ENCODE assay signal across 10 cellular contexts in the genomic region with DNA sequence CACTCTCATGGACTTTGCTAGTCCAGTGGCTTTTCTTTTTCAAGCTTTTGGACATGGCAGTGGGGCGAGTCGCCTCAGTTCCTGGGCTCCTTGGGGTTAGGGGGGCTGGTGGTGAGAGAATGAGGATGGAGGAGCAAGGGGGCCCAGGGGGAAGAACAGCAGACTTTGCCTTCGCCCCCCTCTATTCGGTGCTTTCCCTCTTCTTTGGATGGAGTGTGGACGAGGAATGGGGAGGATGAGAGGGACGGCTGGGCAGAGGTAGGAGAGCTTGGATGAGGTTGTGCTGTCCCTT. TPM values are rescaled to one million over a fixed set of nuclear protein-coding genes. Genes with fewer than 3 reads are reported as not detected.
DNase-seq lines count a peak whose midpoint lies in the region; ATAC-seq and TF ChIP-seq lines count a peak whose summit lies in the region.
"Had no signal": no experiment of that assay in that cellular context is flagged by ENCODE, and none has a peak within 500 bp of the region (broad histone marks: within the 10 kb centered on the region; RNA-seq: fewer than 3 reads in every experiment).

No MANE protein-coding gene starts in this region.

- CTCF ChIA-PET in WTC11 (lab: Charles Lee) = interaction anchor here (0.7 to 1.2 kb wide), 2 partner anchors 31 to 155 kb away, joined by 3 to 7 read pairs; no protein-coding TSS in a partner anchor

- no peaks in the 10 kb centered on the region for H3K36me3 ChIP-seq in rectal smooth muscle tissue (ENCODE audit: control insufficient read depth, insufficient read depth, low read length)

- H3K4me3 Mint-ChIP-seq in WTC11 = peak overlapping the region; percentile 94

- ATAC-seq in WTC11 = no peak
- ATAC-seq in right cardiac atrium = no peak
- ATAC-seq in GM21723 (IDR thresholded peaks at IDR 0.05; ENCODE audit: unreplicated experiment) = no peak

- H3K4me3 ChIP-seq in right cardiac atrium (ENCODE audit: low read length) (peak overlapping the region; percentile 62), rectal smooth muscle tissue (ENCODE audit: low read length) (peak overlapping the region; percentile 90)

- H3K4me1 Mint-ChIP-seq in WTC11 = peaks cover 17% of the 10 kb centered on the region

- 0% methylated on average over 6 of the region's 6 CpGs for WGBS in right cardiac atrium

- H3K27me3 Mint-ChIP-seq in WTC11 (ENCODE audit: low read depth) = peaks cover 86% of the 10 kb centered on the region

- no peaks in the 10 kb centered on the region for H3K27me3 ChIP-seq in right cardiac atrium (ENCODE audit: control insufficient read depth, insufficient read depth)
- no peaks in the 10 kb centered on the region for H3K27me3 ChIP-seq in rectal smooth muscle tissue (ENCODE audit: control insufficient read depth, insufficient read depth, low read length)

- peak overlapping the region; percentile 89 for H3K27ac ChIP-seq in right cardiac atrium (ENCODE audit: low read length)
- peak overlapping the region; percentile 96 for H3K27ac ChIP-seq in rectal smooth muscle tissue (ENCODE audit: low read depth, low read length)

- no peak overlapping the region for H3K27ac Mint-ChIP-seq in WTC11

- no peaks in the 10 kb centered on the region for H3K9me3 ChIP-seq in right cardiac atrium (ENCODE audit: control insufficient read depth, low read length)

- H3K36me3 Mint-ChIP-seq in WTC11 = no peaks in the 10 kb centered on the region

- no peak for TF ChIP-seq CTCF in WTC11 (IDR thresholded peaks at IDR 0.05)

- DNase-seq in ELR (ENCODE audit: low read depth) (peak; percentile 10), WTC11 (ENCODE audit: low spot score) (no peak), right cardiac atrium (no peak), KG1 (lab: John Stamatoyannopoulos, UW) (no peak), cerebellar nuclear complex (lab: John Stamatoyannopoulos, UW) (no peak)
- DNase-seq in stimulated activated CD4-positive, alpha-beta T cell treated with anti-CD3 and anti-CD28 coated beads, Interleukin-4, amount 100 ng/mL, for 4 hours = no peak
- DNase-seq: activated CD4-positive, CD25-positive, alpha-beta regulatory T cell; NCI-H1436 treated with DMSO at 0.1 percent for 48 hours had no signal

- POLR2A ChIA-PET in WTC11 (lab: Charles Lee) = no interaction called here

- intact Hi-C loops in right cardiac atrium (cut with DNase I) = loop anchor here in 1 of 4 donors (10.0 kb wide), 1 partner anchor 148 kb away; no protein-coding TSS in a partner anchor

- no peaks in the 10 kb centered on the region for H3K9me3 Mint-ChIP-seq in WTC11

- H3K9ac ChIP-seq in rectal smooth muscle tissue (ENCODE audit: low read length) = peak overlapping the region; percentile 72

- H3K4me1 ChIP-seq in right cardiac atrium (ENCODE audit: control insufficient read depth, insufficient read depth, low read length) = peaks cover 4% of the 10 kb centered on the region
- peaks cover 8% of the 10 kb centered on the region for H3K4me1 ChIP-seq in rectal smooth muscle tissue (ENCODE audit: control insufficient read depth, insufficient read depth, low read length)

TF ChIP-seq in WTC11, 78 proteins besides CTCF, POLR2A, EP300 and RAD21:
- TF ChIP-seq ATF1 (CRISPR knock-in tag; IDR thresholded peaks at IDR 0.05) = no peak
- no peak for TF ChIP-seq KAT7 (CRISPR knock-in tag; IDR thresholded peaks at IDR 0.05; ENCODE audit: borderline replicate concordance)
- no peak for TF ChIP-seq TEAD4 (CRISPR knock-in tag; IDR thresholded peaks at IDR 0.05)
- TF ChIP-seq, protein P1, sequence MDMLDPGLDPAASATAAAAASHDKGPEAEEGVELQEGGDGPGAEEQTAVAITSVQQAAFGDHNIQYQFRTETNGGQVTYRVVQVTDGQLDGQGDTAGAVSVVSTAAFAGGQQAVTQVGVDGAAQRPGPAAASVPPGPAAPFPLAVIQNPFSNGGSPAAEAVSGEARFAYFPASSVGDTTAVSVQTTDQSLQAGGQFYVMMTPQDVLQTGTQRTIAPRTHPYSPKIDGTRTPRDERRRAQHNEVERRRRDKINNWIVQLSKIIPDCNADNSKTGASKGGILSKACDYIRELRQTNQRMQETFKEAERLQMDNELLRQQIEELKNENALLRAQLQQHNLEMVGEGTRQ (CRISPR knock-in tag; IDR thresholded peaks at IDR 0.05) = no peak
- TF ChIP-seq FOXJ3 (CRISPR knock-in tag; IDR thresholded peaks at IDR 0.05; ENCODE audit: borderline replicate concordance) = no peak
- TF ChIP-seq, protein P2, sequence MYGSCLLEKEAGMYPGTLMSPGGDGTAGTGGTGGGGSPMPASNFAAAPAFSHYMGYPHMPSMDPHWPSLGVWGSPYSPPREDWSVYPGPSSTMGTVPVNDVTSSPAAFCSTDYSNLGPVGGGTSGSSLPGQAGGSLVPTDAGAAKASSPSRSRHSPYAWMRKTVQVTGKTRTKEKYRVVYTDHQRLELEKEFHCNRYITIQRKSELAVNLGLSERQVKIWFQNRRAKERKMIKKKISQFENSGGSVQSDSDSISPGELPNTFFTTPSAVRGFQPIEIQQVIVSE (CRISPR knock-in tag; IDR thresholded peaks at IDR 0.05; ENCODE audit: borderline replicate concordance) = no peak
- TF ChIP-seq, protein P3, sequence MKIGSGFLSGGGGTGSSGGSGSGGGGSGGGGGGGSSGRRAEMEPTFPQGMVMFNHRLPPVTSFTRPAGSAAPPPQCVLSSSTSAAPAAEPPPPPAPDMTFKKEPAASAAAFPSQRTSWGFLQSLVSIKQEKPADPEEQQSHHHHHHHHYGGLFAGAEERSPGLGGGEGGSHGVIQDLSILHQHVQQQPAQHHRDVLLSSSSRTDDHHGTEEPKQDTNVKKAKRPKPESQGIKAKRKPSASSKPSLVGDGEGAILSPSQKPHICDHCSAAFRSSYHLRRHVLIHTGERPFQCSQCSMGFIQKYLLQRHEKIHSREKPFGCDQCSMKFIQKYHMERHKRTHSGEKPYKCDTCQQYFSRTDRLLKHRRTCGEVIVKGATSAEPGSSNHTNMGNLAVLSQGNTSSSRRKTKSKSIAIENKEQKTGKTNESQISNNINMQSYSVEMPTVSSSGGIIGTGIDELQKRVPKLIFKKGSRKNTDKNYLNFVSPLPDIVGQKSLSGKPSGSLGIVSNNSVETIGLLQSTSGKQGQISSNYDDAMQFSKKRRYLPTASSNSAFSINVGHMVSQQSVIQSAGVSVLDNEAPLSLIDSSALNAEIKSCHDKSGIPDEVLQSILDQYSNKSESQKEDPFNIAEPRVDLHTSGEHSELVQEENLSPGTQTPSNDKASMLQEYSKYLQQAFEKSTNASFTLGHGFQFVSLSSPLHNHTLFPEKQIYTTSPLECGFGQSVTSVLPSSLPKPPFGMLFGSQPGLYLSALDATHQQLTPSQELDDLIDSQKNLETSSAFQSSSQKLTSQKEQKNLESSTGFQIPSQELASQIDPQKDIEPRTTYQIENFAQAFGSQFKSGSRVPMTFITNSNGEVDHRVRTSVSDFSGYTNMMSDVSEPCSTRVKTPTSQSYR (CRISPR knock-in tag; IDR thresholded peaks at IDR 0.05) = no peak
- no peak for TF ChIP-seq GTF2I (CRISPR knock-in tag; conservative IDR thresholded peaks at IDR 0.05)
- TF ChIP-seq, protein P4, sequence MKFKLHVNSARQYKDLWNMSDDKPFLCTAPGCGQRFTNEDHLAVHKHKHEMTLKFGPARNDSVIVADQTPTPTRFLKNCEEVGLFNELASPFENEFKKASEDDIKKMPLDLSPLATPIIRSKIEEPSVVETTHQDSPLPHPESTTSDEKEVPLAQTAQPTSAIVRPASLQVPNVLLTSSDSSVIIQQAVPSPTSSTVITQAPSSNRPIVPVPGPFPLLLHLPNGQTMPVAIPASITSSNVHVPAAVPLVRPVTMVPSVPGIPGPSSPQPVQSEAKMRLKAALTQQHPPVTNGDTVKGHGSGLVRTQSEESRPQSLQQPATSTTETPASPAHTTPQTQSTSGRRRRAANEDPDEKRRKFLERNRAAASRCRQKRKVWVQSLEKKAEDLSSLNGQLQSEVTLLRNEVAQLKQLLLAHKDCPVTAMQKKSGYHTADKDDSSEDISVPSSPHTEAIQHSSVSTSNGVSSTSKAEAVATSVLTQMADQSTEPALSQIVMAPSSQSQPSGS (CRISPR knock-in tag; IDR thresholded peaks at IDR 0.05; ENCODE audit: borderline replicate concordance, low read depth) = no peak
- TF ChIP-seq, protein P5, sequence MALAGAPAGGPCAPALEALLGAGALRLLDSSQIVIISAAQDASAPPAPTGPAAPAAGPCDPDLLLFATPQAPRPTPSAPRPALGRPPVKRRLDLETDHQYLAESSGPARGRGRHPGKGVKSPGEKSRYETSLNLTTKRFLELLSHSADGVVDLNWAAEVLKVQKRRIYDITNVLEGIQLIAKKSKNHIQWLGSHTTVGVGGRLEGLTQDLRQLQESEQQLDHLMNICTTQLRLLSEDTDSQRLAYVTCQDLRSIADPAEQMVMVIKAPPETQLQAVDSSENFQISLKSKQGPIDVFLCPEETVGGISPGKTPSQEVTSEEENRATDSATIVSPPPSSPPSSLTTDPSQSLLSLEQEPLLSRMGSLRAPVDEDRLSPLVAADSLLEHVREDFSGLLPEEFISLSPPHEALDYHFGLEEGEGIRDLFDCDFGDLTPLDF (CRISPR knock-in tag; IDR thresholded peaks at IDR 0.05) = no peak
- TF ChIP-seq, protein P6, sequence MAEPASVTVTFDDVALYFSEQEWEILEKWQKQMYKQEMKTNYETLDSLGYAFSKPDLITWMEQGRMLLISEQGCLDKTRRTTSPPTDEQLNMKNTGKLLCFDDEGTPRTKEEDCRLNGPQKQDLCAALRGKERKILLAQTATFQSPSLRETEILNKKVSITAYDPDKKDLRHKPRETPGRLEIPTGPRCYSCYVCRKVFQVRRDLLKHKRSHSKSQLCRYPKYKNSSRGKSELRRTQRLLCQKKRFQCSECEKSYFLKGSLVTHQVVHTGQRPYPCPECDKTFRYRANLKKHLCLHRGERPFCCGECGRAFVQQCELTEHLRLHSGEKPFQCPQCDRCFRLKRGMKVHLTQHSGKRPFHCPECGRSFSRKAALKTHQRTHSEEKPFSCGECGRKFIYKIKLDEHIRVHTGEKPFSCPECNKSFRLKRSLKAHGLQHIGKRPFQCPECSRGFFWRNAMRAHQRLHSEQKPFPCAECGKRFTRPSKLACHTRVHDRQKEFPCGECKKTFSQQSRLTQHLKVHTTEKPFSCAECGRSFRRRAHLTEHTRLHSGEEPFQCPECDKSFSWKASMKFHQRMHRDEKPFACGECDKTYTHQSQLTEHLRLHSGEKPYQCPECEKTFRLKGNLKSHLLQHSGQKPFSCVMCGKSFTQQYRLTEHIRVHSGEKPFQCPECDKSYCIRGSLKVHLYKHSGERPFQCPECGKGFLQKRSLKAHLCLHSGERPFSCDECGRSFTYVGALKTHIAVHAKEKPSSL (CRISPR knock-in tag; conservative IDR thresholded peaks at IDR 0.05) = no peak

RNA-seq across cellular contexts. Expression of a gene that starts 0.3 kb away (rescaled TPM):
- total RNA-seq in WTC11 (2021) (26.6 to 32.2 TPM (median 29.2 TPM) in 3 replicates), right cardiac atrium (1 to 10 TPM; 7.4 to 9.9 (median 7.9) TPM)
- 3.2 TPM for polyA plus RNA-seq in right cardiac atrium
